8 cellular contexts compared by ENCODE assay signal in the genomic region with DNA sequence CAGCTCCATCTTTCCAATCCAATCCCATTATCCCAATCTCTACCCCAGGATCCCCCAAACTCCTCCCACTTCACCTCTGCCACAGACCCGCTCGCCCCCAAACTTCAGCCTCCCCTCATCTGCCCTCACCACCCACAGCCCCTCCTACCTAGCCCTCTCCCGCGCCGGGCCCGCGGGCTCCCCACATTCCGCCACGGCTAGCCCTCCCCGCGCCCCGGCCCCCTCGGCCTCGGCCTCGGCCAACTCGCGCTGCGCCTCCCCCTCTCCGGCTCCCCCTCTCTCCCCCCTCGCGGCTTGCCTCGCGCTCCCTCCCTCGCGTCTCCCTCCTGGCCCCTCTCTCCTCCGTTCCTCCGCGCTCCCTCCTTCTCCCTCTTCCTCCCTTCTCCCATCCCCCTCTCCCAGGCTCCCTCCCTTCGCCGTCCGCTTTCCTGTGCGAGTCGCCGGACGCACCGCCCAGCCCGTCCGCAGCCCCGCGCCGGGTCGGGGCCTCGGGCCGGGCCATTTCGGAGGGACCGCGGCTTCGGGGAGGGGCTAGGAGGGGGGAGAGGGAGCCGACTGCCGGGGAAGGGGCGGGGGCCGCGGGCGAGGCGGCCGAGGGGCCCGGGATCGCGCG. TPM values are rescaled to one million over a fixed set of nuclear protein-coding genes. Genes with fewer than 3 reads are reported as not detected.
DNase-seq lines count a peak whose midpoint lies in the region; ATAC-seq and TF ChIP-seq lines count a peak whose summit lies in the region.

A gene with protein sequence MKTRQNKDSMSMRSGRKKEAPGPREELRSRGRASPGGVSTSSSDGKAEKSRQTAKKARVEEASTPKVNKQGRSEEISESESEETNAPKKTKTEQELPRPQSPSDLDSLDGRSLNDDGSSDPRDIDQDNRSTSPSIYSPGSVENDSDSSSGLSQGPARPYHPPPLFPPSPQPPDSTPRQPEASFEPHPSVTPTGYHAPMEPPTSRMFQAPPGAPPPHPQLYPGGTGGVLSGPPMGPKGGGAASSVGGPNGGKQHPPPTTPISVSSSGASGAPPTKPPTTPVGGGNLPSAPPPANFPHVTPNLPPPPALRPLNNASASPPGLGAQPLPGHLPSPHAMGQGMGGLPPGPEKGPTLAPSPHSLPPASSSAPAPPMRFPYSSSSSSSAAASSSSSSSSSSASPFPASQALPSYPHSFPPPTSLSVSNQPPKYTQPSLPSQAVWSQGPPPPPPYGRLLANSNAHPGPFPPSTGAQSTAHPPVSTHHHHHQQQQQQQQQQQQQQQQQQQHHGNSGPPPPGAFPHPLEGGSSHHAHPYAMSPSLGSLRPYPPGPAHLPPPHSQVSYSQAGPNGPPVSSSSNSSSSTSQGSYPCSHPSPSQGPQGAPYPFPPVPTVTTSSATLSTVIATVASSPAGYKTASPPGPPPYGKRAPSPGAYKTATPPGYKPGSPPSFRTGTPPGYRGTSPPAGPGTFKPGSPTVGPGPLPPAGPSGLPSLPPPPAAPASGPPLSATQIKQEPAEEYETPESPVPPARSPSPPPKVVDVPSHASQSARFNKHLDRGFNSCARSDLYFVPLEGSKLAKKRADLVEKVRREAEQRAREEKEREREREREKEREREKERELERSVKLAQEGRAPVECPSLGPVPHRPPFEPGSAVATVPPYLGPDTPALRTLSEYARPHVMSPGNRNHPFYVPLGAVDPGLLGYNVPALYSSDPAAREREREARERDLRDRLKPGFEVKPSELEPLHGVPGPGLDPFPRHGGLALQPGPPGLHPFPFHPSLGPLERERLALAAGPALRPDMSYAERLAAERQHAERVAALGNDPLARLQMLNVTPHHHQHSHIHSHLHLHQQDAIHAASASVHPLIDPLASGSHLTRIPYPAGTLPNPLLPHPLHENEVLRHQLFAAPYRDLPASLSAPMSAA (N-terminal part only) (plus strand): TSS at position 581 of the 613 bp plus-strand sequence. CDS start 6,043 bp downstream, outside the sequence.

- no peaks in the 10 kb centered on the region for H3K9me3 Mint-ChIP-seq in endodermal cell
- H3K9me3 Mint-ChIP-seq in stimulated activated naive CD8-positive, alpha-beta T cell treated with anti-CD3 and anti-CD28 coated beads, Interleukin-15, Interleukin-2, amounts not matched to agents 100 ng/mL and 50 ng/mL, for 24 hours, result no peaks in the 10 kb centered on the region

- DNase-seq in NCI-H2107 treated with DMSO at 0.1 percent for 48 hours (lab: John Stamatoyannopoulos, UW; ENCODE audit: unreplicated experiment) (peak; percentile 58), NCI-H2107 (lab: John Stamatoyannopoulos, UW) (no peak), NCI-H1105 treated with DMSO at 0.1 percent for 48 hours (lab: John Stamatoyannopoulos, UW) (peak; percentile 52), endodermal cell (peak; percentile 95), lung (ENCODE audit: low spot score) (peak; percentile 78), SHP77 treated with DMSO at 0.1 percent for 48 hours (lab: John Stamatoyannopoulos, UW) (no peak)
- DNase-seq in activated CD4-positive, CD25-positive, alpha-beta regulatory T cell treated with anti-CD3 and anti-CD28 coated beads, Interleukin-2, amount 50 U/mL, for 72 hours, result peak; percentile 57

- H3K4me3 Mint-ChIP-seq in endodermal cell, result peak within 1 kb of the TSS; percentile 98
- peak within 1 kb of the TSS; percentile 90 for H3K4me3 Mint-ChIP-seq in stimulated activated naive CD8-positive, alpha-beta T cell treated with anti-CD3 and anti-CD28 coated beads, Interleukin-15, Interleukin-2, amounts not matched to agents 100 ng/mL and 50 ng/mL, for 24 hours

- peak within 1 kb of the TSS; percentile 94 for H3K4me3 ChIP-seq in endodermal cell (ENCODE audit: low read length)
- peak within 1 kb of the TSS; percentile 68 for H3K4me3 ChIP-seq in lung

- peaks cover 58% of the 10 kb centered on the region for H3K4me1 Mint-ChIP-seq in endodermal cell
- H3K4me1 Mint-ChIP-seq in stimulated activated naive CD8-positive, alpha-beta T cell treated with anti-CD3 and anti-CD28 coated beads, Interleukin-15, Interleukin-2, amounts not matched to agents 100 ng/mL and 50 ng/mL, for 24 hours (ENCODE audit: low read depth), result peaks cover 76% of the 10 kb centered on the region

- peak within 1 kb of the TSS; percentile 77 for H3K9ac ChIP-seq in endodermal cell (ENCODE audit: extremely low read depth, low read length, poor library complexity, severe bottlenecking)

- H3K9me3 ChIP-seq in endodermal cell (ENCODE audit: control insufficient read depth, low read length), result no peaks in the 10 kb centered on the region
- no peaks in the 10 kb centered on the region for H3K9me3 ChIP-seq in lung (ENCODE audit: control insufficient read depth in 2 of 2, insufficient read depth in 1 of 2, low read length in 1 of 2)

- peak; percentile 12 for ATAC-seq in lung (ENCODE audit: insufficient read depth, low FRiP score)

- H3K4me1 ChIP-seq in endodermal cell (ENCODE audit: control insufficient read depth, insufficient read depth, low read length) (peaks cover 9% of the 10 kb centered on the region), lung (ENCODE audit: control insufficient read depth in 2 of 2, insufficient read depth in 2 of 2, low read length in 2 of 2) (peaks cover 12 to 14% of the 10 kb centered on the region in 2 donors)

- H3K27ac ChIP-seq in endodermal cell (ENCODE audit: low read depth, low read length), result peak within 1 kb of the TSS; percentile 94
- H3K27ac ChIP-seq in lung (ENCODE audit: low read depth in 1 of 2, low read length in 1 of 2), result peak within 1 kb of the TSS; percentile 89 to 97

- H3K27me3 ChIP-seq in endodermal cell (ENCODE audit: control insufficient read depth, insufficient read depth, low read length, poor library complexity, severe bottlenecking) (no peaks in the 10 kb centered on the region), lung (ENCODE audit: control insufficient read depth, insufficient read depth) (no peaks in the 10 kb centered on the region)

- WGBS in endodermal cell (ENCODE audit: insufficient coverage in 1 of 2, insufficient read length in 1 of 2), 2 experiments, result 0% methylated on average over 5 to 60 of the region's 60 CpGs
- 1% methylated on average over 54 to 60 of the region's 60 CpGs for WGBS in lung, 2 donors

- H3K36me3 ChIP-seq in endodermal cell (ENCODE audit: control insufficient read depth, insufficient read depth, low read length) (no peaks in the 10 kb centered on the region), lung (ENCODE audit: control insufficient read depth in 2 of 2, insufficient read depth in 2 of 2, low read length in 2 of 2) (no peaks in the 10 kb centered on the region)

- H3K36me3 Mint-ChIP-seq in endodermal cell (ENCODE audit: low read depth), result peaks cover 8% of the 10 kb centered on the region
- peaks cover 5% of the 10 kb centered on the region for H3K36me3 Mint-ChIP-seq in stimulated activated naive CD8-positive, alpha-beta T cell treated with anti-CD3 and anti-CD28 coated beads, Interleukin-15, Interleukin-2, amounts not matched to agents 100 ng/mL and 50 ng/mL, for 24 hours (ENCODE audit: low read depth)

- TF ChIP-seq CTCF in endodermal cell (conservative IDR thresholded peaks at IDR 0.05) (no peak), lung (IDR thresholded peaks at IDR 0.05; ENCODE audit: control extremely low read depth, extremely low read depth) (no peak)

- H3K27ac Mint-ChIP-seq in endodermal cell, result peak within 1 kb of the TSS; percentile 95
- H3K27ac Mint-ChIP-seq in stimulated activated naive CD8-positive, alpha-beta T cell treated with anti-CD3 and anti-CD28 coated beads, Interleukin-15, Interleukin-2, amounts not matched to agents 100 ng/mL and 50 ng/mL, for 24 hours, result peak within 1 kb of the TSS; percentile 96

- H3K27me3 Mint-ChIP-seq in endodermal cell (ENCODE audit: insufficient read depth), result no peaks in the 10 kb centered on the region
- H3K27me3 Mint-ChIP-seq in stimulated activated naive CD8-positive, alpha-beta T cell treated with anti-CD3 and anti-CD28 coated beads, Interleukin-15, Interleukin-2, amounts not matched to agents 100 ng/mL and 50 ng/mL, for 24 hours, result no peaks in the 10 kb centered on the region

RNA-seq across cellular contexts. Expression of the gene that starts here (rescaled TPM):
- total RNA-seq in endodermal cell, result 100 to 1,000 TPM; 111 to 244 TPM
- polyA plus RNA-seq in endodermal cell (2013, experiment 1 of 2), result 157 TPM
- polyA plus RNA-seq in endodermal cell (2013, experiment 2 of 2), result 139 TPM
- total RNA-seq in lung, result 100 to 1,000 TPM in 1 of 2 donors, 10 to 100 TPM in 1; 72.1 to 113 TPM
- polyA plus RNA-seq in lung, result 10 to 100 TPM; 63.5 to 87.5 TPM

Comparison
In these comparisons a context has a peak if more than half of its experiments do, and no peak if none do; other contexts are left out.
1. DNase-seq: peak in NCI-H2107 treated with DMSO at 0.1 percent for 48 hours (single experiment), NCI-H1105 treated with DMSO at 0.1 percent for 48 hours (single experiment), activated CD4-positive, CD25-positive, alpha-beta regulatory T cell treated with anti-CD3 and anti-CD28 coated beads, Interleukin-2, amount 50 U/mL, for 72 hours (single experiment), endodermal cell (single experiment) and lung (single experiment); none in NCI-H2107 (single experiment) and SHP77 treated with DMSO at 0.1 percent for 48 hours (single experiment).